8 cellular contexts compared by ENCODE assay signal in the genomic region with DNA sequence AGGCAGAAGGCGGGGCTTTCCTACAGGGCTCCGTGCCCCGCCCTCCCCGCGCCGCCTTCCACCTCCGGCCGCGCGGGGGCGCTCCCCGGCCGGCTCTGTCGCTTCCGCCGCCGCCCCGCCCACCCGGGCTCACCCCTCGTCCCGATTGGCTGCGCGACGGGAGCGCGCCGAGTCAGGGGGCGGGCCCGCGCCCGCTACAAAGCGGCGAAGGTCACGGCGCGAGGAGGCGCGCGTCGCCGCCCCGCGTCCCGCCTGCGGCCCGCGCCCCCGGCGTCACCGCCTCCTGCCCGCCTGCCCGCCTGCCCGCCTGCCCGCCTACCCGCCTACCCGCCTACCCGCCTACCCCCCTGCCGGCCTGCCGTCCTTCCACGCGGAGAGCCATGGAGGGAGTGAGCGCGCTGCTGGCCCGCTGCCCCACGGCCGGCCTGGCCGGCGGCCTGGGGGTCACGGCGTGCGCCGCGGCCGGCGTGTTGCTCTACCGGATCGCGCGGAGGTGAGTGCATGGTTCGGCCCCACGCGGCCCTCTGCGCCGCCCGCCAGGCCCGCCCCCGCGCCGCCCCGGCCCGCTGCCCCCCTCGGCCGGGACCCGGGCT. TPM values are rescaled to one million over a fixed set of nuclear protein-coding genes. Genes with fewer than 3 reads are reported as not detected.
DNase-seq lines count a peak whose midpoint lies in the region; ATAC-seq lines count a peak whose summit lies in the region.

A gene with protein sequence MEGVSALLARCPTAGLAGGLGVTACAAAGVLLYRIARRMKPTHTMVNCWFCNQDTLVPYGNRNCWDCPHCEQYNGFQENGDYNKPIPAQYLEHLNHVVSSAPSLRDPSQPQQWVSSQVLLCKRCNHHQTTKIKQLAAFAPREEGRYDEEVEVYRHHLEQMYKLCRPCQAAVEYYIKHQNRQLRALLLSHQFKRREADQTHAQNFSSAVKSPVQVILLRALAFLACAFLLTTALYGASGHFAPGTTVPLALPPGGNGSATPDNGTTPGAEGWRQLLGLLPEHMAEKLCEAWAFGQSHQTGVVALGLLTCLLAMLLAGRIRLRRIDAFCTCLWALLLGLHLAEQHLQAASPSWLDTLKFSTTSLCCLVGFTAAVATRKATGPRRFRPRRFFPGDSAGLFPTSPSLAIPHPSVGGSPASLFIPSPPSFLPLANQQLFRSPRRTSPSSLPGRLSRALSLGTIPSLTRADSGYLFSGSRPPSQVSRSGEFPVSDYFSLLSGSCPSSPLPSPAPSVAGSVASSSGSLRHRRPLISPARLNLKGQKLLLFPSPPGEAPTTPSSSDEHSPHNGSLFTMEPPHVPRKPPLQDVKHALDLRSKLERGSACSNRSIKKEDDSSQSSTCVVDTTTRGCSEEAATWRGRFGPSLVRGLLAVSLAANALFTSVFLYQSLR (plus strand): TSS at position 361 of the 593 bp plus-strand sequence. CDS start 20 bp downstream, at position 381.

- peak within 1 kb of the TSS; percentile 76 to 92 (median 88) for H3K9ac ChIP-seq in BLaER1 treated with 17β-estradiol and CSF1 and Interleukin-3, amounts not matched to agents 10 nM and 100 nM

- CTCF ChIA-PET in activated CD4-positive, alpha-beta memory T cell treated with anti-CD3 and anti-CD28 coated beads, Interleukin-2, amount 10 ng/mL, durations not matched to agents 7 days and 5 days (lab: Charles Lee) = interaction anchor here (0.8 to 2.2 kb wide), 10 partner anchors 9 to 527 kb away, joined by 3 to 7 read pairs (median 5); no protein-coding TSS in a partner anchor

- H3K36me3 ChIP-seq in BLaER1 treated with 17β-estradiol and CSF1 and Interleukin-3, amounts not matched to agents 10 nM and 100 nM = peaks cover 0 to 18% (median 10%) of the 10 kb centered on the region in 11 experiments; a peak in 17 of 22 replicates
- no peaks in the 10 kb centered on the region for H3K36me3 ChIP-seq in ectodermal cell (ENCODE audit: control insufficient read depth, insufficient read depth, low read length)

- no peaks in the 10 kb centered on the region for H3K27me3 ChIP-seq in BLaER1 treated with 17β-estradiol and CSF1 and Interleukin-3, amounts not matched to agents 10 nM and 100 nM
- no peaks in the 10 kb centered on the region for H3K27me3 ChIP-seq in ectodermal cell (ENCODE audit: control insufficient read depth, insufficient read depth, low read length, poor library complexity, severe bottlenecking)

- peak within 1 kb of the TSS; percentile 67 for H3K27ac Mint-ChIP-seq in activated CD4-positive, alpha-beta memory T cell treated with anti-CD3 and anti-CD28 coated beads, Interleukin-2, amount 10 ng/mL, durations not matched to agents 7 days and 5 days

- H3K4me1 Mint-ChIP-seq in activated CD4-positive, alpha-beta memory T cell treated with anti-CD3 and anti-CD28 coated beads, Interleukin-2, amount 10 ng/mL, durations not matched to agents 7 days and 5 days = peaks cover 34% of the 10 kb centered on the region

- peak within 1 kb of the TSS in 10 of 11 experiments; percentile 47 to 86 (median 83); a peak in 20 of 22 replicates for H3K27ac ChIP-seq in BLaER1 treated with 17β-estradiol and CSF1 and Interleukin-3, amounts not matched to agents 10 nM and 100 nM
- H3K27ac ChIP-seq in ectodermal cell (ENCODE audit: insufficient read depth, low read depth, low read length, poor library complexity, severe bottlenecking) = no peak within 1 kb of the TSS

- peak within 1 kb of the TSS; percentile 96 to 100 (median 99) for H3K4me2 ChIP-seq in BLaER1 treated with 17β-estradiol and CSF1 and Interleukin-3, amounts not matched to agents 10 nM and 100 nM

- peak within 1 kb of the TSS; percentile 79 for H3K4me3 Mint-ChIP-seq in activated CD4-positive, alpha-beta memory T cell treated with anti-CD3 and anti-CD28 coated beads, Interleukin-2, amount 10 ng/mL, durations not matched to agents 7 days and 5 days

- H3K4me3 ChIP-seq in BLaER1 treated with 17β-estradiol and CSF1 and Interleukin-3, amounts not matched to agents 10 nM and 100 nM = peak within 1 kb of the TSS; percentile 69 to 94 (median 86)
- H3K4me3 ChIP-seq in ectodermal cell (ENCODE audit: insufficient read depth, low read depth, low read length) = peak within 1 kb of the TSS; percentile 76

- H4K20me1 ChIP-seq in BLaER1 treated with 17β-estradiol and CSF1 and Interleukin-3, amounts not matched to agents 10 nM and 100 nM = peaks cover 14 to 61% (median 50%) of the 10 kb centered on the region in 11 experiments; a peak in 19 of 22 replicates

- no peaks in the 10 kb centered on the region for H3K27me3 Mint-ChIP-seq in activated CD4-positive, alpha-beta memory T cell treated with anti-CD3 and anti-CD28 coated beads, Interleukin-2, amount 10 ng/mL, durations not matched to agents 7 days and 5 days

- H3K9me3 Mint-ChIP-seq in activated CD4-positive, alpha-beta memory T cell treated with anti-CD3 and anti-CD28 coated beads, Interleukin-2, amount 10 ng/mL, durations not matched to agents 7 days and 5 days = no peaks in the 10 kb centered on the region

- ATAC-seq in GM19324 (IDR thresholded peaks at IDR 0.05; ENCODE audit: low FRiP score, unreplicated experiment) = peak; percentile 82
- ATAC-seq in HG03460 (IDR thresholded peaks at IDR 0.05; ENCODE audit: unreplicated experiment) = peak; percentile 73

- WGBS in ectodermal cell, 2 experiments = 0% methylated on average over 94 of the region's 94 CpGs

- no peaks in the 10 kb centered on the region for H3K36me3 Mint-ChIP-seq in activated CD4-positive, alpha-beta memory T cell treated with anti-CD3 and anti-CD28 coated beads, Interleukin-2, amount 10 ng/mL, durations not matched to agents 7 days and 5 days (ENCODE audit: low read depth)

- no peaks in the 10 kb centered on the region for H3K9me3 ChIP-seq in BLaER1 treated with 17β-estradiol and CSF1 and Interleukin-3, amounts not matched to agents 10 nM and 100 nM (replicated peaks in 1 of 11)
- H3K9me3 ChIP-seq in ectodermal cell (ENCODE audit: control insufficient read depth, low read length) = no peaks in the 10 kb centered on the region

- peaks cover 51 to 67% (median 56%) of the 10 kb centered on the region in 10 experiments for H3K4me1 ChIP-seq in BLaER1 treated with 17β-estradiol and CSF1 and Interleukin-3, amounts not matched to agents 10 nM and 100 nM
- peaks cover 32% of the 10 kb centered on the region for H3K4me1 ChIP-seq in ectodermal cell (ENCODE audit: control insufficient read depth, insufficient read depth, low read length)

- POLR2A ChIA-PET in activated CD4-positive, alpha-beta memory T cell treated with anti-CD3 and anti-CD28 coated beads, Interleukin-2, amount 10 ng/mL, durations not matched to agents 7 days and 5 days (lab: Charles Lee) = interaction anchor here (1.3 to 1.5 kb wide), 2 partner anchors 27 to 127 kb away, joined by 6 read pairs; no protein-coding TSS in a partner anchor

- peak; percentile 44 for DNase-seq in NCI-H748 treated with DMSO at 0.1 percent for 48 hours (lab: John Stamatoyannopoulos, UW)
- DNase-seq in activated CD4-positive, alpha-beta memory T cell treated with anti-CD3 and anti-CD28 coated beads, Interleukin-2, amount 10 ng/mL, durations not matched to agents 7 days and 5 days = peak; percentile 95
- DNase-seq in lung microvascular endothelial cell (ENCODE audit: low read depth in 2 of 2) = peak; percentile 92 to 95
- peak; percentile 89 to 94 (median 90) for DNase-seq in stimulated activated CD4-positive, alpha-beta T cell treated with anti-CD3 and anti-CD28 coated beads, TNF-alpha, amount 100 ng/mL, for 4 hours (ENCODE audit: low read depth in 3 of 3)

RNA-seq across cellular contexts. Expression of the gene that starts here (rescaled TPM):
- 10 to 100 TPM; 12.4 to 13.4 TPM for total RNA-seq in activated CD4-positive, alpha-beta memory T cell treated with anti-CD3 and anti-CD28 coated beads, Interleukin-2, amount 10 ng/mL, durations not matched to agents 7 days and 5 days
- 17.4 TPM for polyA plus RNA-seq in ectodermal cell (2013, experiment 1 of 4)
- polyA plus RNA-seq in ectodermal cell (2013, experiment 2 of 4) = 16.9 TPM
- 11.7 TPM for polyA plus RNA-seq in ectodermal cell (2013, experiment 3 of 4)
- polyA plus RNA-seq in ectodermal cell (2013, experiment 4 of 4) = 15.4 TPM
- total RNA-seq in lung microvascular endothelial cell = 2.0 and 3.6 TPM in 2 replicates

Comparison
In these comparisons a context has a peak if more than half of its experiments do, and no peak if none do; other contexts are left out.
1. DNase-seq: peak in every context shown above with its lines; median percentile 95 in activated CD4-positive, alpha-beta memory T cell treated with anti-CD3 and anti-CD28 coated beads, Interleukin-2, amount 10 ng/mL, durations not matched to agents 7 days and 5 days; 94 in lung microvascular endothelial cell; 90 in stimulated activated CD4-positive, alpha-beta T cell treated with anti-CD3 and anti-CD28 coated beads, TNF-alpha, amount 100 ng/mL, for 4 hours; 44 in NCI-H748 treated with DMSO at 0.1 percent for 48 hours.